11 cellular contexts compared by ENCODE assay signal in genomic region chr2:74515271-74516069, GRCh38. TPM values are rescaled to one million over a fixed set of nuclear protein-coding genes. Genes with fewer than 3 reads are reported as not detected.
DNase-seq lines count a peak whose midpoint lies in the region; ATAC-seq and TF ChIP-seq lines count a peak whose summit lies in the region.
"Had no signal": no experiment of that assay in that cellular context is flagged by ENCODE, and none has a peak within 500 bp of the region (broad histone marks: within the 10 kb centered on the region; RNA-seq: fewer than 3 reads in every experiment).

No MANE protein-coding gene starts in this region.

- no peaks in the 10 kb centered on the region for H3K36me3 ChIP-seq in ACC112 (ENCODE audit: insufficient read depth, low read length)
- H3K36me3 ChIP-seq in colonic mucosa = no peaks in the 10 kb centered on the region
- H3K36me3 ChIP-seq in aorta (ENCODE audit: control insufficient read depth in 1 of 2, insufficient read depth in 2 of 2, low read length in 1 of 2) = no peaks in the 10 kb centered on the region

- H3K4me3 Mint-ChIP-seq in HFFc6 = no peak overlapping the region

- peak overlapping the region; percentile 62; the same call in 1 of the 2 replicates for H3K4me3 ChIP-seq in ACC112 (ENCODE audit: low read depth, low read length)
- H3K4me3 ChIP-seq in colonic mucosa = peak overlapping the region; percentile 31
- peak overlapping the region; percentile 24 for H3K4me3 ChIP-seq in mononuclear cell (ENCODE audit: low read length)
- no peak overlapping the region for H3K4me3 ChIP-seq in aorta (ENCODE audit: low read length in 2 of 2)
- H3K4me3 ChIP-seq: PC-9 had no signal

- peak; percentile 17 for ATAC-seq in GM21390 (IDR thresholded peaks at IDR 0.05; ENCODE audit: unreplicated experiment)
- no peak for ATAC-seq in aorta (ENCODE audit: low FRiP score)
- no peak for ATAC-seq in HG03378 (IDR thresholded peaks at IDR 0.05; ENCODE audit: unreplicated experiment)
- ATAC-seq in HG03571 (IDR thresholded peaks at IDR 0.05; ENCODE audit: unreplicated experiment) = no peak

- no peak overlapping the region for H2AFZ ChIP-seq in ACC112 (ENCODE audit: low read length, unreplicated experiment)
- H2AFZ ChIP-seq: PC-9 had no signal

- H3K79me2 ChIP-seq in ACC112 (ENCODE audit: control insufficient read depth, insufficient read depth, low read length, unreplicated experiment) = no peaks in the 10 kb centered on the region

- TF ChIP-seq CTCF in colonic mucosa (IDR thresholded peaks at IDR 0.05) (no peak), HFFc6 (IDR thresholded peaks at IDR 0.05) (no peak)

- H3K27me3 Mint-ChIP-seq in HFFc6 (ENCODE audit: insufficient read depth) = peaks cover 52% of the 10 kb centered on the region

- DNase-seq in colonic mucosa (no peak), aorta (no peak), HFFc6 (no peak)
- DNase-seq: DND-41, PC-9 had no signal

- H3K9me3 ChIP-seq in colonic mucosa = no peaks in the 10 kb centered on the region
- H3K9me3 ChIP-seq in mononuclear cell (ENCODE audit: low read depth, low read length) = no peaks in the 10 kb centered on the region
- no peaks in the 10 kb centered on the region for H3K9me3 ChIP-seq in aorta (ENCODE audit: control insufficient read depth, low read length)

- H3K4me1 ChIP-seq in ACC112 (ENCODE audit: control insufficient read depth, insufficient read depth, low read length, unreplicated experiment) (peaks cover 6% of the 10 kb centered on the region), colonic mucosa (peaks cover 18% of the 10 kb centered on the region), mononuclear cell (ENCODE audit: insufficient read depth, low read length) (peaks cover 37% of the 10 kb centered on the region), aorta (ENCODE audit: control insufficient read depth in 1 of 2, insufficient read depth in 2 of 2, low read length in 2 of 2) (no peaks in the 10 kb centered on the region)

- H3K27ac Mint-ChIP-seq in HFFc6 = no peak overlapping the region

- H3K27ac ChIP-seq in ACC112 (ENCODE audit: low read depth, low read length) (no peak overlapping the region), colonic mucosa (no peak overlapping the region), aorta (ENCODE audit: low read depth in 1 of 2, low read length in 2 of 2) (no peak overlapping the region)
- H3K27ac ChIP-seq: PC-9 had no signal

- H3K36me3 Mint-ChIP-seq in HFFc6 (ENCODE audit: low read depth) = peaks cover 5% of the 10 kb centered on the region; the same call in 1 of the 2 replicates

- H3K9me3 Mint-ChIP-seq in HFFc6 = no peaks in the 10 kb centered on the region

- 3 to 5% methylated on average over 66 to 76 of the region's 76 CpGs for WGBS in aorta, 2 donors

- peaks cover 12% of the 10 kb centered on the region for H3K4me1 Mint-ChIP-seq in HFFc6 (ENCODE audit: low read depth)

- no peak overlapping the region for H3K9ac ChIP-seq in colonic mucosa (ENCODE audit: low read depth in 2 of 2, low read length in 2 of 2)

- H3K27me3 ChIP-seq in ACC112 (ENCODE audit: insufficient read depth, low read length) (peaks cover 88% of the 10 kb centered on the region), colonic mucosa (peaks cover 60% of the 10 kb centered on the region), mononuclear cell (ENCODE audit: insufficient read depth, low read length) (peaks cover 97% of the 10 kb centered on the region), aorta (ENCODE audit: control insufficient read depth in 1 of 2, insufficient read depth in 2 of 2, low read length in 1 of 2) (peaks cover 0 to 3% of the 10 kb centered on the region in 2 donors)

- intact Hi-C loops in colonic mucosa (cut with DNase I) (no loop called here), aorta (cut with DNase I) (no loop called here)

RNA-seq across cellular contexts. Expression of gene TLX2, which starts 1.2 kb away (rescaled TPM):
- total RNA-seq in colonic mucosa (under 1 TPM; 0.12 to 0.40 TPM), mononuclear cell (0.10 TPM), aorta (not detected)
- not detected for polyA plus RNA-seq in aorta
- under 1 TPM; 0.17 to 0.31 (median 0.21) TPM for total RNA-seq in HFFc6 (2021; fragmentation: NEBNext Ultra II Directional; extraction: Animal tissue kit (Norgen Biotek cat#: 25700))
- total RNA-seq: ureter had no signal

RNA-seq across cellular contexts. Expression of gene PCGF1, which starts 8.0 kb away (rescaled TPM):
- total RNA-seq in colonic mucosa (10 to 100 TPM; 16.1 to 19.9 TPM), mononuclear cell (12.1 TPM), aorta (10 to 100 TPM; 13.3 to 15.9 TPM)
- polyA plus RNA-seq in aorta = 10 to 100 TPM in 1 of 2 donors, 1 to 10 TPM in 1; 8.0 to 17.5 TPM
- total RNA-seq in HFFc6 (2021; fragmentation: NEBNext Ultra II Directional; extraction: Animal tissue kit (Norgen Biotek cat#: 25700)) = 10 to 100 TPM; 26.0 to 33.8 (median 29.3) TPM

RNA-seq across cellular contexts. Expression of gene DQX1, which starts 10.6 kb away (rescaled TPM):
- 10 to 100 TPM; 34.2 to 36.8 TPM for total RNA-seq in colonic mucosa
- not detected for total RNA-seq in mononuclear cell
- total RNA-seq in aorta = under 1 TPM in 1 of 2 donors, not detected in 1; 0.24 TPM
- 1 to 10 TPM in 1 of 2 donors, not detected in 1; 4.1 TPM for polyA plus RNA-seq in aorta
- under 1 TPM in 2 of 6 experiments, not detected in 4; 0.14 to 0.40 TPM for total RNA-seq in HFFc6 (2021; fragmentation: NEBNext Ultra II Directional; extraction: Animal tissue kit (Norgen Biotek cat#: 25700))

RNA-seq across cellular contexts. Expression of gene AUP1, which starts 14.0 kb away (rescaled TPM):
- total RNA-seq in colonic mucosa (100 to 1,000 TPM; 107 to 212 TPM), mononuclear cell (115 TPM), aorta (10 to 100 TPM; 73.0 to 85.4 TPM)
- polyA plus RNA-seq in aorta = 100 to 1,000 TPM in 1 of 2 donors, 10 to 100 TPM in 1; 49.5 to 279 TPM
- 100 to 1,000 TPM in 2 of 6 experiments, 10 to 100 TPM in 4; 81.0 to 119 (median 94.6) TPM for total RNA-seq in HFFc6 (2021; fragmentation: NEBNext Ultra II Directional; extraction: Animal tissue kit (Norgen Biotek cat#: 25700))

RNA-seq across cellular contexts. Expression of gene HTRA2, which starts 14.3 kb away (rescaled TPM):
- 10 to 100 TPM; 26.3 to 41.5 TPM for total RNA-seq in colonic mucosa
- 17.9 TPM for total RNA-seq in mononuclear cell
- total RNA-seq in aorta = 10 to 100 TPM; 31.9 to 35.4 TPM
- 10 to 100 TPM; 27.4 to 46.9 TPM for polyA plus RNA-seq in aorta
- 10 to 100 TPM; 29.7 to 43.3 (median 33.6) TPM for total RNA-seq in HFFc6 (2021; fragmentation: NEBNext Ultra II Directional; extraction: Animal tissue kit (Norgen Biotek cat#: 25700))

Comparison
In these comparisons a context has a peak if more than half of its experiments do, and no peak if none do; other contexts are left out.
1. H3K4me3 ChIP-seq: peak in ACC112 (single experiment), colonic mucosa (single experiment) and mononuclear cell (single experiment); none in aorta (0 of 2).
2. RNA of gene DQX1, which starts 10.6 kb away (total RNA-seq): 34.2 to 36.8 TPM in colonic mucosa; 0.24 TPM in aorta, 0.14 to 0.40 TPM in HFFc6 and not detected in mononuclear cell (single experiment); every median in the first group is over 10 times any median in the second.